Comparison of ENCODE assay signal across 17 cellular contexts in the genomic region with DNA sequence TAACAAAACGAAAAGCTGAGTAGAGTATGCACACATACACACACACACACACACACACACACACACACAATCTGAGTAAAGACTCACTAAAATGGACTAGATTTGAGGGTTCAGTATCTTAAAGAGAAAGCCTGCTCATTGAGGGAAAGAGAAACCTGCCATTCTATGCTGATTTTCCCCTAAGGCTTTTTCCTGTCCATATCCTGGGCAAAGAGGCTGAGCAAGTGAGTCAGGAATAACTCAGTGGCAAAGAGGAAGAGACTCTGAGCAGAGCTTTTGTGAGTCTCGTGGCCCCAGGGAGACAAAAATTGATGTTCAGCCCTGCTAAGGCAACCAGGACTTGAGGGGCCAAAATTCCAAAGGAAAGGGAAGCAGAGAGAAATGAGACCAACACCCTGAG. TPM values are rescaled to one million over a fixed set of nuclear protein-coding genes. Genes with fewer than 3 reads are reported as not detected.
DNase-seq lines count a peak whose midpoint lies in the region; ATAC-seq, FAIRE-seq and TF ChIP-seq lines count a peak whose summit lies in the region.
"Had no signal": no experiment of that assay in that cellular context is flagged by ENCODE, and none has a peak within 500 bp of the region (broad histone marks: within the 10 kb centered on the region; RNA-seq: fewer than 3 reads in every experiment).

No MANE protein-coding gene starts in this region.

- no peak overlapping the region for H3K4me3 ChIP-seq in HEK293 (ENCODE audit: low read depth, low read length)
- H3K4me3 ChIP-seq in fibroblast of lung (replicated peaks in 1 of 4; ENCODE audit: control extremely low read depth in 1 of 4, insufficient read depth in 1 of 4, low read depth in 3 of 4, low read length in 4 of 4), result no peak overlapping the region
- H3K4me3 ChIP-seq in tibial artery, result no peak overlapping the region
- H3K4me3 ChIP-seq: hepatocyte, lower lobe of right lung, thyroid gland had no signal

- H2AFZ ChIP-seq in fibroblast of lung (ENCODE audit: low read length), result peak overlapping the region; percentile 37
- H2AFZ ChIP-seq: hepatocyte had no signal

- POLR2A ChIA-PET in HEK293 (lab: Yijun Ruan, JAX), result no interaction called here

- H3K9me3 ChIP-seq in HEK293 (ENCODE audit: control insufficient read depth, insufficient read depth, low read depth, low read length) (no peaks in the 10 kb centered on the region), T-helper 17 cell (ENCODE audit: control insufficient read depth, low read length, poor library complexity, severe bottlenecking) (no peaks in the 10 kb centered on the region), fibroblast of lung (ENCODE audit: control insufficient read depth, insufficient read depth, low read depth, low read length) (no peaks in the 10 kb centered on the region), tibial artery (no peaks in the 10 kb centered on the region)
- H3K9me3 ChIP-seq: lower lobe of right lung, thyroid gland had no signal

- DNase-seq in T-helper 17 cell (no peak), fibroblast of lung (ENCODE audit: low read depth in 2 of 2) (peak; percentile 20 to 65), pulmonary artery endothelial cell (ENCODE audit: low read depth, low spot score) (peak; percentile 32), GM12892 (ENCODE audit: insufficient read length) (no peak), tibial artery (no peak)
- no peak for DNase-seq in T-helper 2 cell treated with Interferon-gamma antibody and Interleukin-4, amounts not matched to agents 5 μg/mL and 100 μg/mL, for 36 hours (ENCODE audit: low spot score)
- DNase-seq: activated CD4-positive, CD25-positive, alpha-beta regulatory T cell treated with anti-CD3 and anti-CD28 coated beads, Interleukin-2, amount 50 U/mL, for 72 hours; activated T-cell treated with anti-CD3 and anti-CD28 coated beads, Interleukin-2, amount 50 U/mL, for 48 hours; anterior cingulate cortex; effector memory CD8-positive, alpha-beta T cell; lower lobe of right lung; NCI-H2081 treated with DMSO at 0.1 percent for 48 hours; thyroid gland had no signal

- H3K9ac ChIP-seq in fibroblast of lung (ENCODE audit: insufficient read depth, low read length), result no peak overlapping the region
- H3K9ac ChIP-seq: KMS-11 had no signal

- H3K79me2 ChIP-seq in fibroblast of lung (ENCODE audit: control insufficient read depth, insufficient read depth, low read length), result no peaks in the 10 kb centered on the region
- H3K79me2 ChIP-seq: hepatocyte had no signal

- no peaks in the 10 kb centered on the region for H3K27me3 ChIP-seq in fibroblast of lung (ENCODE audit: control insufficient read depth, insufficient read depth, low read length)
- H3K27me3 ChIP-seq in tibial artery, result no peaks in the 10 kb centered on the region
- H3K27me3 ChIP-seq: hepatocyte, thyroid gland had no signal

- H3K36me3 Mint-ChIP-seq in T-helper 17 cell (ENCODE audit: low read depth), result peaks cover 2% of the 10 kb centered on the region
- H3K36me3 Mint-ChIP-seq in T-helper 2 cell treated with Interferon-gamma antibody and Interleukin-4, amounts not matched to agents 5 μg/mL and 100 μg/mL, for 36 hours (ENCODE audit: low read depth), result peaks cover 8% of the 10 kb centered on the region

- peaks cover 20% of the 10 kb centered on the region for H3K9me3 Mint-ChIP-seq in T-helper 2 cell treated with Interferon-gamma antibody and Interleukin-4, amounts not matched to agents 5 μg/mL and 100 μg/mL, for 36 hours

- H3K27ac ChIP-seq in HEK293 (ENCODE audit: extremely low read depth, low read depth, low read length) (no peak overlapping the region), fibroblast of lung (ENCODE audit: insufficient read depth, low read length) (peak overlapping the region; percentile 43), tibial artery (no peak overlapping the region)
- H3K27ac ChIP-seq: hepatocyte, KMS-11, lower lobe of right lung, thyroid gland had no signal

- no peak for FAIRE-seq in GM12892 (lab: Jason Lieb, UNC)

- no peaks in the 10 kb centered on the region for H4K20me1 ChIP-seq in fibroblast of lung (ENCODE audit: control insufficient read depth, extremely low read depth, insufficient read depth, low read length)

- H3K36me3 ChIP-seq in HEK293 (ENCODE audit: control insufficient read depth in 2 of 2, insufficient read depth in 1 of 2, low read length in 2 of 2), result no peaks in the 10 kb centered on the region
- no peaks in the 10 kb centered on the region for H3K36me3 ChIP-seq in fibroblast of lung (ENCODE audit: control insufficient read depth, insufficient read depth, low read length)
- no peaks in the 10 kb centered on the region for H3K36me3 ChIP-seq in tibial artery
- H3K36me3 ChIP-seq: lower lobe of right lung, thyroid gland had no signal

- H3K4me1 ChIP-seq in HEK293 (ENCODE audit: control insufficient read depth, insufficient read depth, low read length) (no peaks in the 10 kb centered on the region), fibroblast of lung (ENCODE audit: control insufficient read depth, extremely low read depth, insufficient read depth, low read length) (peaks cover 12% of the 10 kb centered on the region), tibial artery (no peaks in the 10 kb centered on the region)
- H3K4me1 ChIP-seq: lower lobe of right lung, thyroid gland had no signal

- H3K27ac Mint-ChIP-seq in T-helper 17 cell, result peak overlapping the region; percentile 37
- H3K27ac Mint-ChIP-seq in T-helper 2 cell treated with Interferon-gamma antibody and Interleukin-4, amounts not matched to agents 5 μg/mL and 100 μg/mL, for 36 hours, result no peak overlapping the region
- H3K27ac Mint-ChIP-seq: effector memory CD8-positive, alpha-beta T cell had no signal

- H3K27me3 Mint-ChIP-seq in T-helper 17 cell, result no peaks in the 10 kb centered on the region
- H3K27me3 Mint-ChIP-seq in T-helper 2 cell treated with Interferon-gamma antibody and Interleukin-4, amounts not matched to agents 5 μg/mL and 100 μg/mL, for 36 hours (ENCODE audit: low read depth), result no peaks in the 10 kb centered on the region
- H3K27me3 Mint-ChIP-seq: effector memory CD8-positive, alpha-beta T cell had no signal

- intact Hi-C loops in tibial artery (cut with DNase I; ENCODE audit: low total_unique reads), result no loop called here

- CTCF ChIA-PET in HEK293 (lab: Yijun Ruan, JAX), result interaction anchor here (0.8 kb wide), 1 partner anchor 942 kb away, joined by 4 read pairs; no protein-coding TSS in a partner anchor

- no peak overlapping the region for H3K4me3 Mint-ChIP-seq in T-helper 17 cell
- no peak overlapping the region for H3K4me3 Mint-ChIP-seq in T-helper 2 cell treated with Interferon-gamma antibody and Interleukin-4, amounts not matched to agents 5 μg/mL and 100 μg/mL, for 36 hours
- H3K4me3 Mint-ChIP-seq: effector memory CD8-positive, alpha-beta T cell had no signal

- TF ChIP-seq CTCF in HEK293 (tag by site-specific recombination; IDR thresholded peaks at IDR 0.05) (no peak), fibroblast of lung (conservative IDR thresholded peaks at IDR 0.05 in 1 of 2, IDR thresholded peaks at IDR 0.05 in 1 of 2; ENCODE audit: low read depth in 1 of 2, low read length in 2 of 2) (no peak), tibial artery (IDR thresholded peaks at IDR 0.05) (no peak)

- H3K4me1 Mint-ChIP-seq in T-helper 17 cell, result peaks cover 5% of the 10 kb centered on the region
- H3K4me1 Mint-ChIP-seq in T-helper 2 cell treated with Interferon-gamma antibody and Interleukin-4, amounts not matched to agents 5 μg/mL and 100 μg/mL, for 36 hours (ENCODE audit: low read depth), result peaks cover 29% of the 10 kb centered on the region

- no peak for TF ChIP-seq POLR2A in GM12892 (IDR thresholded peaks at IDR 0.05; ENCODE audit: low read depth, low read length)

- no peak overlapping the region for H3K4me2 ChIP-seq in fibroblast of lung (ENCODE audit: extremely low read depth, insufficient read depth, low read length)
- H3K4me2 ChIP-seq: hepatocyte, KMS-11 had no signal

- ATAC-seq in T-helper 17 cell, result no peak
- no peak for ATAC-seq in GM21737 (IDR thresholded peaks at IDR 0.05; ENCODE audit: unreplicated experiment)
- ATAC-seq: effector memory CD8-positive, alpha-beta T cell; lower lobe of right lung had no signal

TF ChIP-seq in HEK293, 187 proteins besides CTCF, POLR2A, EP300 and RAD21 (continues in another document):
- TF ChIP-seq, protein P1, sequence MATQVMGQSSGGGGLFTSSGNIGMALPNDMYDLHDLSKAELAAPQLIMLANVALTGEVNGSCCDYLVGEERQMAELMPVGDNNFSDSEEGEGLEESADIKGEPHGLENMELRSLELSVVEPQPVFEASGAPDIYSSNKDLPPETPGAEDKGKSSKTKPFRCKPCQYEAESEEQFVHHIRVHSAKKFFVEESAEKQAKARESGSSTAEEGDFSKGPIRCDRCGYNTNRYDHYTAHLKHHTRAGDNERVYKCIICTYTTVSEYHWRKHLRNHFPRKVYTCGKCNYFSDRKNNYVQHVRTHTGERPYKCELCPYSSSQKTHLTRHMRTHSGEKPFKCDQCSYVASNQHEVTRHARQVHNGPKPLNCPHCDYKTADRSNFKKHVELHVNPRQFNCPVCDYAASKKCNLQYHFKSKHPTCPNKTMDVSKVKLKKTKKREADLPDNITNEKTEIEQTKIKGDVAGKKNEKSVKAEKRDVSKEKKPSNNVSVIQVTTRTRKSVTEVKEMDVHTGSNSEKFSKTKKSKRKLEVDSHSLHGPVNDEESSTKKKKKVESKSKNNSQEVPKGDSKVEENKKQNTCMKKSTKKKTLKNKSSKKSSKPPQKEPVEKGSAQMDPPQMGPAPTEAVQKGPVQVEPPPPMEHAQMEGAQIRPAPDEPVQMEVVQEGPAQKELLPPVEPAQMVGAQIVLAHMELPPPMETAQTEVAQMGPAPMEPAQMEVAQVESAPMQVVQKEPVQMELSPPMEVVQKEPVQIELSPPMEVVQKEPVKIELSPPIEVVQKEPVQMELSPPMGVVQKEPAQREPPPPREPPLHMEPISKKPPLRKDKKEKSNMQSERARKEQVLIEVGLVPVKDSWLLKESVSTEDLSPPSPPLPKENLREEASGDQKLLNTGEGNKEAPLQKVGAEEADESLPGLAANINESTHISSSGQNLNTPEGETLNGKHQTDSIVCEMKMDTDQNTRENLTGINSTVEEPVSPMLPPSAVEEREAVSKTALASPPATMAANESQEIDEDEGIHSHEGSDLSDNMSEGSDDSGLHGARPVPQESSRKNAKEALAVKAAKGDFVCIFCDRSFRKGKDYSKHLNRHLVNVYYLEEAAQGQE (tag by site-specific recombination; IDR thresholded peaks at IDR 0.05), result no peak

RNA-seq across cellular contexts. Expression of a gene that starts 37.3 kb away (rescaled TPM):
- total RNA-seq in T-helper 17 cell (100 to 1,000 TPM in 1 of 2 donors, 10 to 100 TPM in 1; 97.0 to 110 TPM), fibroblast of lung (21.6 and 41.6 TPM in 2 replicates), pulmonary artery endothelial cell (4.4 and 5.4 TPM in 2 replicates)
- polyA plus RNA-seq in fibroblast of lung, result 23.1 and 29.6 TPM in 2 replicates
- 25.3 and 25.6 TPM in 2 replicates for polyA plus RNA-seq in fibroblast of lung (2012)
- 45.0 and 57.1 TPM in 2 replicates for polyA minus RNA-seq in fibroblast of lung (ENCODE audit: low replicate concordance)
- 9.1 TPM for polyA plus RNA-seq in GM12892 (2012; ENCODE audit: missing spikeins)

Comparison
In these comparisons a context has a peak if more than half of its experiments do, and no peak if none do; other contexts are left out.
1. DNase-seq: peak in fibroblast of lung (2 of 2) and pulmonary artery endothelial cell (single experiment); none in T-helper 17 cell (0 of 3), GM12892 (single experiment), tibial artery (0 of 2) and T-helper 2 cell treated with Interferon-gamma antibody and Interleukin-4, amounts not matched to agents 5 μg/mL and 100 μg/mL, for 36 hours (single experiment).